32 cellular contexts compared by ENCODE assay signal in the genomic region with DNA sequence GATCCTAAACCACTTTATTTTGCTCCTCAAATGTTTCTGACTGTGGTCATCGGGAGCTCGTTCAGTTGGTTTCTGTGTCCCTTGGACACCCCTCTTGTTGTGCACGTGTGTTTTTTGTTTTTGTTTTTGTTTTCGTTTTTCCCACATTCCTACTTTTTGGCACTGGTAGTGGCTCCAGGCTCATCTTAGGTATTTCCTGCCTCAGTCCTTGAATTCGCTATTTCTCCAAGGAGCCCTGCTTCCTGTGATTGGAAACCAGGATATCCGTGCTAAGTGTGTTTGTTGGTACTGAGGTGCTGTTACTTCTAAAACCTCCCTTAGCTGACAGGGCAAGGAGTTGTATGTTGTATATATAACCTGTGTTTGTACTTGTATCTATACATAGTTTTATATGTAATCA. TPM values are rescaled to one million over a fixed set of nuclear protein-coding genes. Genes with fewer than 3 reads are reported as not detected.
DNase-seq lines count a peak whose midpoint lies in the region; ATAC-seq and TF ChIP-seq lines count a peak whose summit lies in the region.
"Had no signal": no experiment of that assay in that cellular context is flagged by ENCODE, and none has a peak within 500 bp of the region (broad histone marks: within the 10 kb centered on the region; RNA-seq: fewer than 3 reads in every experiment).

No MANE protein-coding gene starts in this region.

- BruUV-seq in MCF 10A (replicated peaks; lab: Mats Ljungman, UMichigan) = no TSS peak

- H3K27ac ChIP-seq in esophagus muscularis mucosa (replicated peaks in 1 of 4) (peak overlapping the region; percentile 70 to 87 (median 81)), parathyroid adenoma (peak overlapping the region; percentile 29), upper lobe of left lung (peak overlapping the region in 3 of 4 donors; percentile 38 to 45 (median 40))
- H3K27ac ChIP-seq: C4-2B had no signal

- H3K4me2 ChIP-seq in parathyroid adenoma (ENCODE audit: low read length) = no peak overlapping the region

- no peak overlapping the region for H3K9ac ChIP-seq in parathyroid adenoma

- WGBS in esophagus muscularis mucosa = 75% methylated on average over 6 of the region's 6 CpGs
- 55 to 68% methylated on average over 6 of the region's 6 CpGs for WGBS in upper lobe of left lung, 2 donors

- peak; percentile 1 for DNase-seq in activated CD8-positive, alpha-beta memory T cell treated with anti-CD3 and anti-CD28 coated beads, Interleukin-2, amount 50 U/mL, for 48 hours
- DNase-seq in activated CD8-positive, alpha-beta memory T cell treated with anti-CD3 and anti-CD28 coated beads for 24 hours = no peak
- DNase-seq in esophagus muscularis mucosa (ENCODE audit: extremely low spot score) = no peak
- no peak for DNase-seq in upper lobe of left lung
- no peak for DNase-seq in T-helper 1 cell
- DNase-seq in posterior cingulate gyrus = no peak
- no peak for DNase-seq in MCF 10A (ENCODE audit: unreplicated experiment)
- DNase-seq: 8988T; activated CD4-positive, alpha-beta T cell treated with anti-CD3 and anti-CD28 coated beads, Interleukin-2, amount 50 U/mL, for 48 hours; activated CD4-positive, CD25-positive, alpha-beta regulatory T cell treated with anti-CD3 and anti-CD28 coated beads, Interleukin-2, amount 50 U/mL, for 72 hours; activated naive CD4-positive, alpha-beta T cell; activated naive CD8-positive, alpha-beta T cell treated with anti-CD3 and anti-CD28 coated beads, Interleukin-2, amount 50 U/mL, for 24 hours; Caco-2; central memory CD4-positive, alpha-beta T cell; cortex of kidney; DND-41; Kasumi-1; midbrain; MV-4-11; naive thymus-derived CD8-positive, alpha-beta T cell; NCI-H146; NCI-H2107; NCI-H345; occipital lobe; retina; SIG-M5; stimulated activated CD8-positive, alpha-beta memory T cell treated with anti-CD3 and anti-CD28 coated beads, Interleukin-4, amount 100 ng/mL, for 48 hours; stimulated activated naive CD8-positive, alpha-beta T cell treated with anti-CD3 and anti-CD28 coated beads, Interleukin-15, amount 100 ng/mL, for 72 hours had no signal

- H3K36me3 ChIP-seq in esophagus muscularis mucosa (no peaks in the 10 kb centered on the region), parathyroid adenoma (ENCODE audit: control insufficient read depth, insufficient read depth, low read length) (no peaks in the 10 kb centered on the region), upper lobe of left lung (no peaks in the 10 kb centered on the region)
- H3K36me3 ChIP-seq: Peyer's patch had no signal

- H3K36me3 Mint-ChIP-seq in MCF 10A (ENCODE audit: insufficient read depth, unreplicated experiment) = no peaks in the 10 kb centered on the region

- no peaks in the 10 kb centered on the region for H3K27me3 ChIP-seq in esophagus muscularis mucosa
- H3K27me3 ChIP-seq in parathyroid adenoma (ENCODE audit: control insufficient read depth, insufficient read depth, low read length) = no peaks in the 10 kb centered on the region
- H3K27me3 ChIP-seq in upper lobe of left lung = peaks cover 0 to 3% (median 2%) of the 10 kb centered on the region in 4 donors

- H3K27ac Mint-ChIP-seq in MCF 10A (ENCODE audit: low read depth, unreplicated experiment) = no peak overlapping the region
- H3K27ac Mint-ChIP-seq: activated naive CD8-positive, alpha-beta T cell treated with anti-CD3 and anti-CD28 coated beads, Interleukin-2, amount 50 U/mL, for 24 hours; naive thymus-derived CD8-positive, alpha-beta T cell; stimulated activated naive CD8-positive, alpha-beta T cell treated with anti-CD3 and anti-CD28 coated beads, Interleukin-15, amount 100 ng/mL, for 72 hours; T-helper 2 cell treated with Interferon-gamma antibody and Interleukin-4, amounts not matched to agents 5 μg/mL and 100 μg/mL, for 36 hours had no signal

- POLR2A ChIA-PET in MCF 10A (lab: Yijun Ruan, JAX) = no interaction called here

- H3K9me3 Mint-ChIP-seq in MCF 10A (ENCODE audit: unreplicated experiment) = no peaks in the 10 kb centered on the region
- H3K9me3 Mint-ChIP-seq: activated naive CD8-positive, alpha-beta T cell treated with anti-CD3 and anti-CD28 coated beads, Interleukin-2, amount 50 U/mL, for 24 hours; naive thymus-derived CD8-positive, alpha-beta T cell; stimulated activated naive CD8-positive, alpha-beta T cell treated with anti-CD3 and anti-CD28 coated beads, Interleukin-15, amount 100 ng/mL, for 72 hours; T-helper 2 cell treated with Interferon-gamma antibody and Interleukin-4, amounts not matched to agents 5 μg/mL and 100 μg/mL, for 36 hours had no signal

- no peaks in the 10 kb centered on the region for H3K4me1 Mint-ChIP-seq in MCF 10A (ENCODE audit: insufficient read depth, unreplicated experiment)
- H3K4me1 Mint-ChIP-seq: activated naive CD8-positive, alpha-beta T cell treated with anti-CD3 and anti-CD28 coated beads, Interleukin-2, amount 50 U/mL, for 24 hours had no signal

- H3K4me3 Mint-ChIP-seq in MCF 10A (ENCODE audit: unreplicated experiment) = no peak overlapping the region
- H3K4me3 Mint-ChIP-seq: activated naive CD8-positive, alpha-beta T cell treated with anti-CD3 and anti-CD28 coated beads, Interleukin-2, amount 50 U/mL, for 24 hours; naive thymus-derived CD8-positive, alpha-beta T cell; stimulated activated naive CD8-positive, alpha-beta T cell treated with anti-CD3 and anti-CD28 coated beads, Interleukin-15, amount 100 ng/mL, for 72 hours; T-helper 2 cell treated with Interferon-gamma antibody and Interleukin-4, amounts not matched to agents 5 μg/mL and 100 μg/mL, for 36 hours had no signal

- H3K9me3 ChIP-seq in esophagus muscularis mucosa = no peaks in the 10 kb centered on the region
- H3K9me3 ChIP-seq in parathyroid adenoma (ENCODE audit: control insufficient read depth, low read length) = no peaks in the 10 kb centered on the region
- no peaks in the 10 kb centered on the region for H3K9me3 ChIP-seq in upper lobe of left lung
- H3K9me3 ChIP-seq: Caco-2, Peyer's patch had no signal

- no peak overlapping the region for H2AFZ ChIP-seq in parathyroid adenoma

- H3K4me1 ChIP-seq in esophagus muscularis mucosa (peaks cover 0 to 56% (median 52%) of the 10 kb centered on the region in 4 donors), parathyroid adenoma (no peaks in the 10 kb centered on the region), upper lobe of left lung (peaks cover 0 to 10% (median under 1%) of the 10 kb centered on the region in 4 donors)
- H3K4me1 ChIP-seq: Caco-2, Peyer's patch had no signal

- H3K27me3 Mint-ChIP-seq in MCF 10A (ENCODE audit: insufficient read depth, unreplicated experiment) = peaks cover 50% of the 10 kb centered on the region

- intact Hi-C loops in esophagus muscularis mucosa (cut with DNase I) = no loop called here
- intact Hi-C loops in posterior cingulate gyrus (cut with DNase I) = no loop called here
- intact Hi-C loops in MCF 10A (cut with micrococcal nuclease) = no loop called here

- TF ChIP-seq CTCF in esophagus muscularis mucosa (IDR thresholded peaks at IDR 0.05) (no peak), parathyroid adenoma (IDR thresholded peaks at IDR 0.05) (no peak), upper lobe of left lung (IDR thresholded peaks at IDR 0.05) (no peak), MCF 10A (IDR thresholded peaks at IDR 0.05; ENCODE audit: unreplicated experiment) (no peak)

- no peak for ATAC-seq in upper lobe of left lung (ENCODE audit: low FRiP score in 2 of 2)
- ATAC-seq: activated naive CD8-positive, alpha-beta T cell treated with anti-CD3 and anti-CD28 coated beads, Interleukin-2, amount 50 U/mL, for 24 hours; naive thymus-derived CD8-positive, alpha-beta T cell; stimulated activated naive CD8-positive, alpha-beta T cell treated with anti-CD3 and anti-CD28 coated beads, Interleukin-15, amount 100 ng/mL, for 72 hours had no signal

- no peak for TF ChIP-seq POLR2A in esophagus muscularis mucosa (IDR thresholded peaks at IDR 0.05; ENCODE audit: low read depth)
- no peak for TF ChIP-seq POLR2A in upper lobe of left lung (IDR thresholded peaks at IDR 0.05)

- no peaks in the 10 kb centered on the region for H3K79me2 ChIP-seq in parathyroid adenoma

- CTCF ChIA-PET in MCF 10A (lab: Yijun Ruan, JAX) = interaction anchor here (0.6 kb wide), 1 partner anchor 176 kb away, joined by 3 read pairs; no protein-coding TSS in a partner anchor

- no peak for TF ChIP-seq EP300 in esophagus muscularis mucosa (IDR thresholded peaks at IDR 0.05)
- no peak for TF ChIP-seq EP300 in upper lobe of left lung (IDR thresholded peaks at IDR 0.05)

- H3K4me3 ChIP-seq in esophagus muscularis mucosa = peak overlapping the region in 1 of 4 donors; percentile 8
- H3K4me3 ChIP-seq in parathyroid adenoma (ENCODE audit: low read depth, low read length) = no peak overlapping the region
- H3K4me3 ChIP-seq in upper lobe of left lung = no peak overlapping the region
- H3K4me3 ChIP-seq: Peyer's patch had no signal

RNA-seq across cellular contexts. Expression of a gene that starts 5.9 kb away (rescaled TPM):
- total RNA-seq in esophagus muscularis mucosa = 10 to 100 TPM in 3 of 4 donors, 1 to 10 TPM in 1; 9.1 to 38.6 (median 12.5) TPM
- 1 to 10 TPM in 5 of 6 donors, under 1 TPM in 1; 0.76 to 7.3 (median 1.5) TPM for total RNA-seq in upper lobe of left lung
- total RNA-seq in MCF 10A (2022) = not detected in 2 replicates
- total RNA-seq: naive thymus-derived CD8-positive, alpha-beta T cell; occipital lobe had no signal

Comparison
In these comparisons a context has a peak if more than half of its experiments do, and no peak if none do; other contexts are left out.
1. H3K27ac ChIP-seq: peak in every context shown above with its lines; median percentile 81 in esophagus muscularis mucosa; 40 in upper lobe of left lung; 29 in parathyroid adenoma.